Comparison of ENCODE assay signal across 8 cellular contexts in genomic region chr2:241965931-241966412, GRCh38.
DNase-seq lines count a peak whose midpoint lies in the region; ATAC-seq and TF ChIP-seq lines count a peak whose summit lies in the region.

No MANE protein-coding gene starts in this region.

- WGBS in IMR-90 (ENCODE audit: extremely low coverage in 2 of 2, insufficient read length in 1 of 2), 2 experiments: 20% methylated on average over 6 of the region's 11 CpGs; no CpG with 5 or more reads in 1 of the 2 experiments
- WGBS in mesendoderm (ENCODE audit: extremely low coverage, insufficient coverage, low lambda C conversion rate): no CpG with 5 or more reads among the region's 11 CpGs

- no peak overlapping the region for H2AK5ac ChIP-seq in IMR-90 (ENCODE audit: low read depth, low read length)
- H2AK5ac ChIP-seq in mesendoderm (ENCODE audit: low read length): no peak overlapping the region

- H3K9me3 ChIP-seq in IMR-90 (ENCODE audit: control insufficient read depth, insufficient read depth, low read length): no peaks in the 10 kb centered on the region

- ATAC-seq in GM21576 (IDR thresholded peaks at IDR 0.05; ENCODE audit: unreplicated experiment) (peak; percentile 86), IMR-90 (ENCODE audit: low read depth) (peak; percentile 96), activated B cell treated with CpG ODN at 0.5 μM for 24 hours (ENCODE audit: low read depth) (peak; percentile 77)

- H3K56ac ChIP-seq in IMR-90 (ENCODE audit: extremely low read depth, insufficient read depth, low read length) (no peak overlapping the region), mesendoderm (ENCODE audit: low read length) (no peak overlapping the region)

- CTCF ChIA-PET in IMR-90 (lab: Yijun Ruan, JAX) (interaction anchor here (1.6 kb wide), 1 partner anchor 15 kb away, joined by 4 read pairs; no protein-coding TSS in a partner anchor), activated B cell treated with CpG ODN at 0.5 μM for 24 hours (lab: Charles Lee) (interaction anchor here (1.0 to 3.0 kb wide), 2 partner anchors 15 to 56 kb away, joined by 3 to 17 read pairs; no protein-coding TSS in a partner anchor)

- H2BK5ac ChIP-seq in IMR-90 (ENCODE audit: low read depth, low read length, poor library complexity, severe bottlenecking) (no peak overlapping the region), mesendoderm (ENCODE audit: low read length) (no peak overlapping the region)

- no TSS peak for BruUV-seq in IMR-90 (replicated peaks; lab: Mats Ljungman, UMichigan)

- H3K4me2 ChIP-seq in IMR-90 (ENCODE audit: low read depth, low read length): peak overlapping the region; percentile 73
- H3K4me2 ChIP-seq in mesendoderm (ENCODE audit: low read length): no peak overlapping the region

- H3K36me3 Mint-ChIP-seq in activated B cell treated with CpG ODN at 0.5 μM for 24 hours (ENCODE audit: low read depth): peaks cover 8% of the 10 kb centered on the region

- H3K27me3 ChIP-seq in IMR-90 (ENCODE audit: control insufficient read depth, insufficient read depth, low read length): peaks cover 15% of the 10 kb centered on the region
- H3K27me3 ChIP-seq in mesendoderm (ENCODE audit: insufficient read depth, low read length, poor library complexity): no peaks in the 10 kb centered on the region

- no peak for TF ChIP-seq POLR2A in IMR-90 (IDR thresholded peaks at IDR 0.05; ENCODE audit: low read depth, low read length)

- no peak overlapping the region for H2BK15ac ChIP-seq in IMR-90 (ENCODE audit: low read depth, low read length)
- no peak overlapping the region for H2BK15ac ChIP-seq in mesendoderm (replicated peaks; ENCODE audit: low read depth)

- no peaks in the 10 kb centered on the region for H3K9me1 ChIP-seq in IMR-90 (ENCODE audit: insufficient read depth, low read length)

- TF ChIP-seq CTCF in IMR-90 (conservative IDR thresholded peaks at IDR 0.05; ENCODE audit: low read depth, low read length): no peak
- TF ChIP-seq CTCF in activated B cell treated with CpG ODN at 0.5 μM for 24 hours (IDR thresholded peaks at IDR 0.05): no peak
- no peak for TF ChIP-seq CTCF in choroid plexus epithelial cell (conservative IDR thresholded peaks at IDR 0.05; ENCODE audit: low read depth, low read length)

- in situ Hi-C loops in IMR-90 (cut with MboI; ENCODE audit: low sequenced_read_pairs): no loop called here

- TF ChIP-seq RAD21 in IMR-90 (IDR thresholded peaks at IDR 0.05; ENCODE audit: low read length): peak; percentile 3; the same call in 1 of the 2 replicates

- H3K27ac ChIP-seq in IMR-90 (ENCODE audit: insufficient read depth, low read length) (0 out of 2 replicates have a peak overlapping the region, but pooled peaks have one; percentile 2), mesendoderm (ENCODE audit: low read depth, low read length) (peak overlapping the region; percentile 53)

- no peaks in the 10 kb centered on the region for H3K79me1 ChIP-seq in IMR-90 (ENCODE audit: low read depth in 1 of 2, low read length in 2 of 2)
- H3K79me1 ChIP-seq in mesendoderm (ENCODE audit: low read length): no peaks in the 10 kb centered on the region

- intact Hi-C loops in IMR-90 (cut with micrococcal nuclease) (no loop called here), activated B cell treated with CpG ODN at 0.5 μM for 24 hours (cut with micrococcal nuclease) (loop anchor here (5.0 kb wide), 1 partner anchor 121 kb away; no protein-coding TSS in a partner anchor)

- peaks cover 67% of the 10 kb centered on the region for H3K4me1 Mint-ChIP-seq in activated B cell treated with CpG ODN at 0.5 μM for 24 hours

- H3K4me3 Mint-ChIP-seq in activated B cell treated with CpG ODN at 0.5 μM for 24 hours: peak overlapping the region; percentile 75

- H4K91ac ChIP-seq in IMR-90 (ENCODE audit: insufficient read depth, low read depth, low read length): no peak overlapping the region

- H3K79me2 ChIP-seq in mesendoderm (ENCODE audit: control insufficient read depth, insufficient read depth, low read length): no peaks in the 10 kb centered on the region

- H3K18ac ChIP-seq in IMR-90 (ENCODE audit: low read depth, low read length): no peak overlapping the region
- H3K18ac ChIP-seq in mesendoderm (ENCODE audit: low read length): no peak overlapping the region

- no peak overlapping the region for H3K23ac ChIP-seq in IMR-90 (ENCODE audit: low read depth, low read length)
- no peak overlapping the region for H3K23ac ChIP-seq in mesendoderm (ENCODE audit: low read length)

- dilution Hi-C loops in IMR-90 (cut with HindIII; ENCODE audit: low sequenced_read_pairs, unreplicated experiment): no loop called here

- H3K27me3 Mint-ChIP-seq in activated B cell treated with CpG ODN at 0.5 μM for 24 hours: no peaks in the 10 kb centered on the region

- no peak overlapping the region for H4K5ac ChIP-seq in IMR-90 (ENCODE audit: low read depth, low read length)
- H4K5ac ChIP-seq in mesendoderm (ENCODE audit: low read length): no peak overlapping the region

- H2BK120ac ChIP-seq in IMR-90 (ENCODE audit: low read depth, low read length) (no peak overlapping the region), mesendoderm (ENCODE audit: low read depth, low read length) (no peak overlapping the region)

- peak overlapping the region; percentile 79 for H3K27ac Mint-ChIP-seq in activated B cell treated with CpG ODN at 0.5 μM for 24 hours

- H3K4ac ChIP-seq in IMR-90 (ENCODE audit: low read depth, low read length) (no peak overlapping the region), mesendoderm (ENCODE audit: low read depth, low read length) (no peak overlapping the region)

- DNase-seq in Daoy (ENCODE audit: low read depth) (peak; percentile 95), IMR-90 (peak; percentile 95), activated B cell treated with CpG ODN at 0.5 μM for 24 hours (peak; percentile 49), choroid plexus epithelial cell (ENCODE audit: low read depth) (peak; percentile 99), mesendoderm (peak; percentile 84), cortex of kidney (lab: John Stamatoyannopoulos, UW) (no peak)
- peak; percentile 42 to 46 for DNase-seq in stimulated activated CD8-positive, alpha-beta memory T cell treated with anti-CD3 and anti-CD28 coated beads, Interleukin-4, amount 100 ng/mL, for 1 hour (ENCODE audit: low read depth in 2 of 2, low spot score in 1 of 2)

- H3K9ac ChIP-seq in IMR-90 (ENCODE audit: low read depth, low read length) (no peak overlapping the region), mesendoderm (ENCODE audit: low read length) (no peak overlapping the region)

- H3K14ac ChIP-seq in IMR-90 (replicated peaks; ENCODE audit: low read depth, low read length): no peak overlapping the region

- H4K8ac ChIP-seq in IMR-90 (ENCODE audit: low read depth in 2 of 2, low read length in 2 of 2) (no peak overlapping the region), mesendoderm (ENCODE audit: low read depth, low read length) (no peak overlapping the region)

- POLR2A ChIA-PET in IMR-90 (lab: Charles Lee; ENCODE audit: unreplicated experiment): interaction anchor here (0.7 kb wide), 1 partner anchor 13 kb away, joined by 4 read pairs; no protein-coding TSS in a partner anchor
- POLR2A ChIA-PET in activated B cell treated with CpG ODN at 0.5 μM for 24 hours (lab: Charles Lee): interaction anchor here (1.1 to 1.3 kb wide), 2 partner anchors 11 to 19 kb away, joined by 3 to 4 read pairs; no protein-coding TSS in a partner anchor

- H4K20me1 ChIP-seq in IMR-90 (ENCODE audit: insufficient read depth, low read length): peaks cover 4% of the 10 kb centered on the region; the same call in 1 of the 2 replicates

- H2AK9ac ChIP-seq in IMR-90 (replicated peaks; ENCODE audit: low read depth, low read length, poor library complexity): no peak overlapping the region

- peaks cover 7% of the 10 kb centered on the region for H3K4me1 ChIP-seq in IMR-90 (ENCODE audit: control insufficient read depth, insufficient read depth, low read length)
- no peaks in the 10 kb centered on the region for H3K4me1 ChIP-seq in mesendoderm (ENCODE audit: control insufficient read depth, low read depth, low read length)

- no peaks in the 10 kb centered on the region for H3K9me3 Mint-ChIP-seq in activated B cell treated with CpG ODN at 0.5 μM for 24 hours

- peak overlapping the region; percentile 78 for H2AFZ ChIP-seq in IMR-90 (replicated peaks; ENCODE audit: low read length, poor library complexity)

- H3K36me3 ChIP-seq in IMR-90 (ENCODE audit: control insufficient read depth, insufficient read depth, low read length): no peaks in the 10 kb centered on the region
- H3K36me3 ChIP-seq in mesendoderm (ENCODE audit: control insufficient read depth, insufficient read depth, low read length): no peaks in the 10 kb centered on the region

- H3K4me3 ChIP-seq in IMR-90 (ENCODE audit: insufficient read depth, low read depth, low read length) (peak overlapping the region; percentile 6; the same call in 1 of the 2 replicates), choroid plexus epithelial cell (ENCODE audit: low read depth, low read length) (no peak overlapping the region), mesendoderm (ENCODE audit: low read length) (no peak overlapping the region)

- H2BK20ac ChIP-seq in IMR-90 (ENCODE audit: low read depth, low read length): no peak overlapping the region

TF ChIP-seq in IMR-90, 13 proteins besides CTCF, POLR2A, EP300 and RAD21:
- TF ChIP-seq MAFK (IDR thresholded peaks at IDR 0.05; ENCODE audit: low read depth, low read length) (no peak), CEBPB (IDR thresholded peaks at IDR 0.05; ENCODE audit: low read depth, low read length) (peak; percentile 45; the same call in 1 of the 2 replicates), MAZ (IDR thresholded peaks at IDR 0.05; ENCODE audit: borderline replicate concordance, low read depth, low read length) (peak; percentile 50; the same call in 1 of the 2 replicates), BHLHE40 (IDR thresholded peaks at IDR 0.05; ENCODE audit: low read depth, low read length) (peak; percentile 40; the same call in 1 of the 2 replicates), FOS (IDR thresholded peaks at IDR 0.05; ENCODE audit: low read depth, low read length) (peak; percentile 83), USF2 (IDR thresholded peaks at IDR 0.05; ENCODE audit: low read depth, low read length) (0 out of 2 replicates have a peak, but pooled peaks have one; percentile 37)
TF ChIP-seq in IMR-90: peak in this region for 5.
